ENCODE assay signal across 23 cellular contexts in genomic region chr6:120511712-120512111, GRCh38.
"Had no signal": no experiment of that assay in that cellular context is flagged by ENCODE, and none has a peak within 500 bp of the region (broad histone marks: within the 10 kb centered on the region; RNA-seq: fewer than 3 reads in every experiment).

No MANE protein-coding gene starts in this region.

- H3K4me3 ChIP-seq: colonic mucosa, coronary artery, dorsolateral prefrontal cortex, esophagus muscularis mucosa, esophagus squamous epithelium, gastrocnemius medialis, gastroesophageal sphincter, heart left ventricle, heart right ventricle had no signal

- DNase-seq: colonic mucosa; cortex of kidney; dermis blood vessel endothelial cell; dorsolateral prefrontal cortex; effector CD4-positive, alpha-beta T cell; effector CD8-positive, alpha-beta T cell; effector memory CD4-positive, alpha-beta T cell; effector memory CD8-positive, alpha-beta T cell; endodermal cell; erythroblast; esophagus squamous epithelium; foreskin fibroblast; foreskin keratinocyte; foreskin melanocyte; gastrocnemius medialis; glutamatergic neuron; head of caudate nucleus; heart left ventricle; heart right ventricle had no signal

- H3K9me3 ChIP-seq: colonic mucosa, esophagus squamous epithelium, gastrocnemius medialis had no signal

- H3K36me3 ChIP-seq: colonic mucosa, esophagus muscularis mucosa, esophagus squamous epithelium, gastrocnemius medialis, gastroesophageal sphincter, heart left ventricle, heart right ventricle had no signal

- H3K27ac ChIP-seq: colonic mucosa, coronary artery, dorsolateral prefrontal cortex, epithelial cell of prostate, esophagus muscularis mucosa, esophagus squamous epithelium, foreskin keratinocyte, gastrocnemius medialis, gastroesophageal sphincter, heart left ventricle, heart right ventricle had no signal

- H3K27me3 ChIP-seq: colonic mucosa, dorsolateral prefrontal cortex, esophagus muscularis mucosa, esophagus squamous epithelium, foreskin keratinocyte, gastrocnemius medialis, gastroesophageal sphincter, heart left ventricle, heart right ventricle had no signal
